8 cellular contexts compared by ENCODE assay signal in the genomic region with DNA sequence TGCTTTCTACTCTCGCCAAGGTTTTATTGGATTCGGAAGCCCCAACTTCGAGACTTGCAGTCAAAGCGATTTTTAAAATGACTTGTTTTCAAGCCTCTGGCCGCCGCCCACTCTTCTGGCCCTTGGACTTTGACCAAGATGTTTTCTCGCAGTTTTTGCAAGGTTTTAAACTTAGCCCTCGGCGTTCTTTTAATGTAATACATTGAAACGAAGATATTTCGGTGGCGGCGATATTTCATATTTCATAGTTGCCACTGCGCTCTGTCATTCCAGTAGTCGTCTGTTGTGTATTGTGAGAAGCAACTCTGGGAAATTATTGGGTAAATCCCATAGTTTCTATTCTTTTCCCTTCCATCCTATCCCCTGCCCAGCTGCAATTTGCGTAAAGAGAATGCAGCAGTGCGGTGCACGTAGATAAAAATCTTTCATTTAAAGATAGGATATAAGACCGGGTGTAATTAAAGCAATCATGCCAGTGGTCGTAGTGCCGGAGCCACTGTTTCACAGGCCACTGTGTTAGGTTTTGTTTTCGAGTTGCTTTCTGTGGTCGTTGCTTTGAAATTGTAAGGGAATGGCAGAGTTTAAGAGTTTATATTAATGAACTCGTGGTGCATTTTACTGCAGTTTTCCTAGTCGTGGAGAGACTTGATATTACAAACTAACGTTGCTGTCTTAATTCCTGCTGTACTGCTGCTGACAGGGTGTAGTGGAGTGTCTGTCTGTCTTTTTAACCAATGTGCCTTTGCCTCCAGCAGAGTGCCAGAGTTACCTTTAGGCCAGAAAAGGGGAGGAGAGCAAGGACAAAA. TPM values are rescaled to one million over a fixed set of nuclear protein-coding genes. Genes with fewer than 3 reads are reported as not detected.
DNase-seq lines count a peak whose midpoint lies in the region; ATAC-seq and TF ChIP-seq lines count a peak whose summit lies in the region.

No MANE protein-coding gene starts in this region.

- no peak for TF ChIP-seq CTCF in BJ (IDR thresholded peaks at IDR 0.05; ENCODE audit: insufficient read depth, low read depth, low read length)
- TF ChIP-seq CTCF in colonic mucosa (IDR thresholded peaks at IDR 0.05): no peak
- TF ChIP-seq CTCF in lower leg skin (IDR thresholded peaks at IDR 0.05): no peak

- DNase-seq in BJ (ENCODE audit: low read depth) (no peak), RKO (ENCODE audit: low spot score) (peak; percentile 77), colonic mucosa (peak; percentile 76), lower leg skin (ENCODE audit: low spot score in 2 of 2) (no peak)

- H3K9ac ChIP-seq in colonic mucosa (ENCODE audit: low read depth in 2 of 2, low read length in 2 of 2): peak overlapping the region; percentile 84 to 97

- no peaks in the 10 kb centered on the region for H3K36me3 ChIP-seq in BJ (ENCODE audit: control insufficient read depth, insufficient read depth, low read length)
- H3K36me3 ChIP-seq in colonic mucosa: no peaks in the 10 kb centered on the region
- H3K36me3 ChIP-seq in thymus (ENCODE audit: control insufficient read depth, insufficient read depth): peaks cover 4% of the 10 kb centered on the region

- intact Hi-C loops in colonic mucosa (cut with DNase I) (loop anchor here (10.0 kb wide), 1 partner anchor 317 kb away; no protein-coding TSS in a partner anchor), lower leg skin (cut with DNase I; ENCODE audit: low total_unique reads) (loop anchor here (10.0 kb wide), 1 partner anchor 63 kb away; no protein-coding TSS in a partner anchor)

- ATAC-seq in GM18517 (IDR thresholded peaks at IDR 0.05; ENCODE audit: unreplicated experiment): peak; percentile 30
- ATAC-seq in HG03095 (IDR thresholded peaks at IDR 0.05; ENCODE audit: unreplicated experiment): peak; percentile 7
- no peak for ATAC-seq in HG03469 (IDR thresholded peaks at IDR 0.05; ENCODE audit: unreplicated experiment)

- CTCF ChIA-PET in BJ (lab: Yijun Ruan, JAX): interaction anchor here (0.7 to 1.4 kb wide), 2 partner anchors 36 to 53 kb away, joined by 3 to 5 read pairs; no protein-coding TSS in a partner anchor

- H3K4me3 ChIP-seq in BJ (ENCODE audit: low read depth, low read length) (peak overlapping the region; percentile 49), colonic mucosa (peak overlapping the region; percentile 66), lower leg skin (ENCODE audit: low read depth, poor library complexity, severe bottlenecking) (peak overlapping the region; percentile 75), thymus (ENCODE audit: low read length) (peak overlapping the region; percentile 83)

- POLR2A ChIA-PET in BJ (lab: Charles Lee): no interaction called here

- H3K9me3 ChIP-seq in colonic mucosa: no peaks in the 10 kb centered on the region
- no peaks in the 10 kb centered on the region for H3K9me3 ChIP-seq in thymus (ENCODE audit: control insufficient read depth)

- H3K27me3 ChIP-seq in BJ (ENCODE audit: control insufficient read depth, insufficient read depth, low read length): no peaks in the 10 kb centered on the region
- H3K27me3 ChIP-seq in colonic mucosa: no peaks in the 10 kb centered on the region
- H3K27me3 ChIP-seq in thymus (ENCODE audit: control insufficient read depth, insufficient read depth): no peaks in the 10 kb centered on the region

- TF ChIP-seq POLR2A in lower leg skin (IDR thresholded peaks at IDR 0.05): no peak

- H3K27ac ChIP-seq in colonic mucosa (peak overlapping the region; percentile 99), thymus (ENCODE audit: low read depth) (peak overlapping the region; percentile 99)

- H3K4me1 ChIP-seq in colonic mucosa: no peaks in the 10 kb centered on the region
- peaks cover 14% of the 10 kb centered on the region for H3K4me1 ChIP-seq in thymus (ENCODE audit: control insufficient read depth, insufficient read depth, low read length)

- 0 to 1% methylated on average over 26 of the region's 26 CpGs for WGBS in lower leg skin, 2 donors
- under 1% methylated on average over 26 of the region's 26 CpGs for WGBS in thymus

RNA-seq across cellular contexts. Expression of a gene that starts 0.7 kb away (rescaled TPM):
- polyA plus RNA-seq in BJ (2011; rRNA removed): 34.5 and 64.1 TPM in 2 replicates
- polyA minus RNA-seq in BJ (2011; rRNA and poly(A)+ RNA removed): 35.3 and 41.8 TPM in 2 replicates
- 10 to 100 TPM; 34.1 to 59.5 TPM for total RNA-seq in colonic mucosa
- 10 to 100 TPM; 39.3 to 49.3 (median 42.5) TPM for total RNA-seq in lower leg skin
- polyA plus RNA-seq in thymus: 95.9 TPM

RNA-seq across cellular contexts. Expression of a gene that starts 30.4 kb away (rescaled TPM):
- polyA plus RNA-seq in BJ (2011; rRNA removed): 0.48 and 0.97 TPM in 2 replicates
- 0.19 and 0.36 TPM in 2 replicates for polyA minus RNA-seq in BJ (2011; rRNA and poly(A)+ RNA removed)
- 10 to 100 TPM; 14.8 to 66.3 TPM for total RNA-seq in colonic mucosa
- 10 to 100 TPM; 10.1 to 17.6 (median 10.8) TPM for total RNA-seq in lower leg skin
- polyA plus RNA-seq in thymus: 73.7 TPM

Comparison
In these comparisons a context has a peak if more than half of its experiments do, and no peak if none do; other contexts are left out.
1. DNase-seq: peak in RKO (single experiment) and colonic mucosa (single experiment); none in BJ (single experiment) and lower leg skin (0 of 2).
2. Peak in every context shown above with its lines, with median percentiles within 50 percentile points of each other: H3K4me3 ChIP-seq.